In the genomic region with DNA sequence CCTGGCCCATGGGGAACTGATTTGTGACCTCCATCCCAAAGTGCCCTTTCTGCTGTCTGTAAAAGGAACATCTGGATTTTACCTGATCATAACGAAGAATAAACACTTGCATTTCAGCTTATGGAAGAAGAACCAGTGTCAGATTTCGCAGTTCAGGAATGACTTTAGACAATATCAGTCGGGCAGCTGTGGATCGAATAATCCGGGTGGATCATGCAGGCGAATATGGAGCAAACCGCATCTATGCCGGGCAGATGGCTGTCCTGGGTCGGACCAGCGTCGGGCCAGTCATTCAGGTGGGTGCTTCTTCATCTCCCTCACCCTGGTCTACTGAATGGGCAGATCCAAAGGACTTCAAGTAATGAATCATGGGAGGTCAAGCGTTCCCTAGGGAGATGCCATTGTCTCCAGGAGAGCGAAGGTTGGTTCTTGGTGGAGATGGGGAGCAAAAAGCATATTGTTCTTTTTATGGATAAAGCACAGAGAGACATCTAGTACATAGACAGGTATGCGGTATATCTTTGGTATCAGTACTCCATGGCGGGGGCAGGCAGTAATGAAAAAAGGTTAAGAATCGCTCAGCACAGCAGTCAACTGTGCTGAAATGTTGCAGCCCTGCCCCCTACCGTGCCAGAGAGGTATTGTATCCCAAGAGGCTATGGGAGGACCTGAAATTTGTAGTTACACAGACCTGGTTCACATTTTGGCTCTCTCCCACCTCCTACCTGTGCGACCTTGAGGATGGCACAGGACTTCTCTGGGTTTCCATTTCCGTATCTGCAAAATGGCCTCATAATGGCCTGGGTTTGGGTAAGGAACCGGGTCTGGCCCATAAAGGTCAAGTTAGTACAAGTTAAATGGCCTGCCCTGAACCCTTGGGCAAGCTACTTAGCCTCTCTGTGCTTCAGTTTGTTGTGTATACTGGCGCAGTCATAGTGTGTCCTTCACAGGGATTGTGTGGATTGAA, we compare ENCODE assay signal across 8 cellular contexts. TPM values are rescaled to one million over a fixed set of nuclear protein-coding genes. Genes with fewer than 3 reads are reported as not detected.
DNase-seq lines count a peak whose midpoint lies in the region; ATAC-seq, FAIRE-seq and TF ChIP-seq lines count a peak whose summit lies in the region.

No MANE protein-coding gene starts in this region.

- H3K36me3 ChIP-seq in trophoblast cell (ENCODE audit: control insufficient read depth in 1 of 2, insufficient read depth in 2 of 2, low read length in 2 of 2): peaks cover 0 to 10% of the 10 kb centered on the region in 2 experiments

- H3K79me1 ChIP-seq in trophoblast cell (ENCODE audit: low read length): peaks cover 4% of the 10 kb centered on the region

- peak; percentile 90 for TF ChIP-seq CTCF in A549 (IDR thresholded peaks at IDR 0.05)
- TF ChIP-seq CTCF in GM12872 (IDR thresholded peaks at IDR 0.05; ENCODE audit: insufficient read depth, low read depth, low read length): peak; percentile 86
- TF ChIP-seq CTCF in foreskin fibroblast (IDR thresholded peaks at IDR 0.05; ENCODE audit: low read depth, low read length): peak; percentile 82

- H3K9me3 ChIP-seq in A549 (no peaks in the 10 kb centered on the region), trophoblast cell (ENCODE audit: insufficient read depth, low read depth, low read length) (no peaks in the 10 kb centered on the region)

- H3K4me3 ChIP-seq in A549: no peak overlapping the region
- no peak overlapping the region for H3K4me3 ChIP-seq in foreskin fibroblast (ENCODE audit: low read depth in 1 of 2, low read length in 2 of 2)
- no peak overlapping the region for H3K4me3 ChIP-seq in trophoblast cell (ENCODE audit: low read depth, low read length)

- no peak overlapping the region for H2BK12ac ChIP-seq in trophoblast cell (ENCODE audit: low read length)

- H4K12ac ChIP-seq in trophoblast cell (ENCODE audit: low read depth, low read length): no peak overlapping the region

- H3K27ac ChIP-seq in A549 (0 out of 6 replicates have a peak overlapping the region, but pooled peaks of 1 of the 2 experiments have one; percentile 36), trophoblast cell (ENCODE audit: low read depth, low read length) (no peak overlapping the region)

- ATAC-seq in A549 (peak; percentile 49 to 68; a peak in 4 of 6 replicates), GM19463 (IDR thresholded peaks at IDR 0.05; ENCODE audit: unreplicated experiment) (no peak), HG02588 (IDR thresholded peaks at IDR 0.05; ENCODE audit: unreplicated experiment) (no peak)

- no peak overlapping the region for H3K4me3 Mint-ChIP-seq in activated T-helper 1 cell treated with anti-CD3 and anti-CD28 coated beads, Interleukin-12 subunit alpha, Interleukin-12 subunit beta, Interleukin-2, Interleukin-4 antibody, amounts not matched to agents 30 ng/mL and 10 ng/mL and 1 ng/mL, durations not matched to agents 14 hours and 24 hours and 36 hours

- POLR2A ChIA-PET in A549 (lab: Yijun Ruan, JAX): interaction anchor here (1.7 kb wide), 1 partner anchor 88 kb away, joined by 8 read pairs; a partner anchor contains a TSS

- H2AK5ac ChIP-seq in trophoblast cell (ENCODE audit: low read length): no peak overlapping the region

- no peak overlapping the region for H2AFZ ChIP-seq in trophoblast cell (ENCODE audit: insufficient read depth, low read length, poor library complexity)

- DNase-seq in A549 (ENCODE audit: low read depth in 1 of 2, low spot score in 1 of 2) (peak; percentile 41 to 77), NOMO-1 treated with dmso at 0.1 percent for 144 hours (lab: John Stamatoyannopoulos, UW; ENCODE audit: unreplicated experiment) (peak; percentile 15), foreskin fibroblast (peak; percentile 41 to 80), trophoblast cell (peak; percentile 65 to 85)
- peak; percentile 39 for DNase-seq in activated T-helper 1 cell treated with anti-CD3 and anti-CD28 coated beads, Interleukin-12 subunit alpha, Interleukin-12 subunit beta, Interleukin-2, Interleukin-4 antibody, amounts not matched to agents 30 ng/mL and 10 ng/mL and 1 ng/mL, durations not matched to agents 14 hours and 24 hours and 36 hours (ENCODE audit: low spot score)

- H3K4me1 ChIP-seq in A549 (peaks cover 7% of the 10 kb centered on the region; the same call in 2 of the 3 replicates), trophoblast cell (ENCODE audit: control insufficient read depth in 1 of 2, insufficient read depth in 2 of 2, low read length in 2 of 2) (peaks cover 0 to 2% of the 10 kb centered on the region in 2 experiments)

- no peak overlapping the region for H3K23ac ChIP-seq in trophoblast cell (ENCODE audit: low read length)

- TF ChIP-seq EP300 in A549 (IDR thresholded peaks at IDR 0.05): no peak

- no peak overlapping the region for H4K91ac ChIP-seq in trophoblast cell (ENCODE audit: low read depth, low read length)

- H3K36me3 Mint-ChIP-seq in activated T-helper 1 cell treated with anti-CD3 and anti-CD28 coated beads, Interleukin-12 subunit alpha, Interleukin-12 subunit beta, Interleukin-2, Interleukin-4 antibody, amounts not matched to agents 30 ng/mL and 10 ng/mL and 1 ng/mL, durations not matched to agents 14 hours and 24 hours and 36 hours (ENCODE audit: low read depth): peaks cover 16% of the 10 kb centered on the region

- TF ChIP-seq RAD21 in A549 (conservative IDR thresholded peaks at IDR 0.05 in 1 of 2, IDR thresholded peaks at IDR 0.05 in 1 of 2): peak; percentile 88 to 96

- CTCF ChIA-PET in A549 (lab: Yijun Ruan, JAX): interaction anchor here (0.5 to 7.0 kb wide), 25 partner anchors 10 to 435 kb away, joined by 3 to 130 read pairs (median 3); a partner anchor contains a TSS

- H3K9ac ChIP-seq in trophoblast cell (ENCODE audit: low read length): no peak overlapping the region

- 57% methylated on average over 21 of the region's 21 CpGs for WGBS in A549 (ENCODE audit: missing lambda C conversion rate)
- no CpG with 5 or more reads among the region's 21 CpGs for WGBS in trophoblast cell (ENCODE audit: extremely low coverage, insufficient coverage, insufficient read length)

- H3K79me2 ChIP-seq in trophoblast cell (ENCODE audit: control insufficient read depth, insufficient read depth, low read length, poor library complexity): no peaks in the 10 kb centered on the region

- H3K4ac ChIP-seq in trophoblast cell (ENCODE audit: low read depth, low read length): no peak overlapping the region

- H3K27ac Mint-ChIP-seq in activated T-helper 1 cell treated with anti-CD3 and anti-CD28 coated beads, Interleukin-12 subunit alpha, Interleukin-12 subunit beta, Interleukin-2, Interleukin-4 antibody, amounts not matched to agents 30 ng/mL and 10 ng/mL and 1 ng/mL, durations not matched to agents 14 hours and 24 hours and 36 hours: no peak overlapping the region

- intact Hi-C loops in activated T-helper 1 cell treated with anti-CD3 and anti-CD28 coated beads, Interleukin-12 subunit alpha, Interleukin-12 subunit beta, Interleukin-2, Interleukin-4 antibody, amounts not matched to agents 30 ng/mL and 10 ng/mL and 1 ng/mL, durations not matched to agents 14 hours and 24 hours and 36 hours (cut with micrococcal nuclease): no loop called here

- peaks cover 1% of the 10 kb centered on the region for H3K27me3 Mint-ChIP-seq in activated T-helper 1 cell treated with anti-CD3 and anti-CD28 coated beads, Interleukin-12 subunit alpha, Interleukin-12 subunit beta, Interleukin-2, Interleukin-4 antibody, amounts not matched to agents 30 ng/mL and 10 ng/mL and 1 ng/mL, durations not matched to agents 14 hours and 24 hours and 36 hours (ENCODE audit: insufficient read depth)

- no peak overlapping the region for H2BK120ac ChIP-seq in trophoblast cell (ENCODE audit: insufficient read depth, low read length, poor library complexity)

- no peaks in the 10 kb centered on the region for H3K27me3 ChIP-seq in trophoblast cell (ENCODE audit: insufficient read depth, low read length)

- H3K9me3 Mint-ChIP-seq in activated T-helper 1 cell treated with anti-CD3 and anti-CD28 coated beads, Interleukin-12 subunit alpha, Interleukin-12 subunit beta, Interleukin-2, Interleukin-4 antibody, amounts not matched to agents 30 ng/mL and 10 ng/mL and 1 ng/mL, durations not matched to agents 14 hours and 24 hours and 36 hours: no peaks in the 10 kb centered on the region

- no peak overlapping the region for H4K8ac ChIP-seq in trophoblast cell (ENCODE audit: low read depth, low read length)

- no peak overlapping the region for H3K14ac ChIP-seq in trophoblast cell (ENCODE audit: low read length)

- H3K4me2 ChIP-seq in A549: no peak overlapping the region
- H3K4me2 ChIP-seq in trophoblast cell (ENCODE audit: low read length): no peak overlapping the region

- peaks cover 14% of the 10 kb centered on the region for H3K4me1 Mint-ChIP-seq in activated T-helper 1 cell treated with anti-CD3 and anti-CD28 coated beads, Interleukin-12 subunit alpha, Interleukin-12 subunit beta, Interleukin-2, Interleukin-4 antibody, amounts not matched to agents 30 ng/mL and 10 ng/mL and 1 ng/mL, durations not matched to agents 14 hours and 24 hours and 36 hours (ENCODE audit: low read depth)

- no peak for FAIRE-seq in A549 (lab: Jason Lieb, UNC)

- no peak overlapping the region for H3K18ac ChIP-seq in trophoblast cell (ENCODE audit: low read length)

- H2BK5ac ChIP-seq in trophoblast cell (ENCODE audit: low read depth, low read length, poor library complexity): no peak overlapping the region

- TF ChIP-seq POLR2A in A549 (IDR thresholded peaks at IDR 0.05; ENCODE audit: low read length): no peak

TF ChIP-seq in A549, 52 proteins besides CTCF, POLR2A, EP300 and RAD21:
- TF ChIP-seq EHMT2 (IDR thresholded peaks at IDR 0.05; ENCODE audit: low read depth) (no peak), SMC3 (IDR thresholded peaks at IDR 0.05) (peak; percentile 89)

RNA-seq across cellular contexts. Expression of a gene that starts 4.7 kb away (rescaled TPM):
- 17.9 and 23.8 TPM in 2 replicates for polyA plus RNA-seq in A549 (2011; rRNA removed)
- 19.4 and 23.1 TPM in 2 replicates for polyA plus RNA-seq in A549 (2012; cell fraction: cytosol; rRNA removed)
- polyA plus RNA-seq in A549 (2012; cell fraction: nucleus; rRNA removed): 10.5 and 14.7 TPM in 2 replicates
- polyA plus RNA-seq in A549 (2017; fragmentation: RNase III; extraction: RNeasy Plus Mini Kit Qiagen cat#74134 plus additional on column Dnase treatment): 15.9 to 18.5 TPM (median 16.3 TPM) in 3 replicates
- 16.9 and 20.4 TPM in 2 replicates for polyA minus RNA-seq in A549 (2011; rRNA and poly(A)+ RNA removed)
- total RNA-seq in activated T-helper 1 cell treated with anti-CD3 and anti-CD28 coated beads, Interleukin-12 subunit alpha, Interleukin-12 subunit beta, Interleukin-2, Interleukin-4 antibody, amounts not matched to agents 30 ng/mL and 10 ng/mL and 1 ng/mL, durations not matched to agents 14 hours and 24 hours and 36 hours: 17.3 and 19.6 TPM in 2 replicates
- polyA plus RNA-seq in trophoblast cell (2013): 7.0 and 7.3 TPM in 2 replicates

RNA-seq across cellular contexts. Expression of a gene that starts 41.7 kb away (rescaled TPM):
- polyA plus RNA-seq in A549 (2011; rRNA removed) (17.5 and 18.3 TPM in 2 replicates), A549 (2017; fragmentation: RNase III; extraction: RNeasy Plus Mini Kit Qiagen cat#74134 plus additional on column Dnase treatment) (14.7 to 16.3 TPM (median 15.5 TPM) in 3 replicates)
- polyA plus RNA-seq in A549 (2012; cell fraction: cytosol; rRNA removed): 7.2 and 13.0 TPM in 2 replicates
- polyA plus RNA-seq in A549 (2012; cell fraction: nucleus; rRNA removed): 13.5 and 18.8 TPM in 2 replicates
- 16.8 and 17.3 TPM in 2 replicates for polyA minus RNA-seq in A549 (2011; rRNA and poly(A)+ RNA removed)
- 46.7 and 49.6 TPM in 2 replicates for total RNA-seq in activated T-helper 1 cell treated with anti-CD3 and anti-CD28 coated beads, Interleukin-12 subunit alpha, Interleukin-12 subunit beta, Interleukin-2, Interleukin-4 antibody, amounts not matched to agents 30 ng/mL and 10 ng/mL and 1 ng/mL, durations not matched to agents 14 hours and 24 hours and 36 hours
- 12.7 and 13.3 TPM in 2 replicates for polyA plus RNA-seq in trophoblast cell (2013)

Comparison
In these comparisons a context has a peak if more than half of its experiments do, and no peak if none do; other contexts are left out.
1. ATAC-seq: peak in A549 (2 of 2); none in GM19463 (single experiment) and HG02588 (single experiment).
2. DNase-seq: peak in every context shown above with its lines; median percentile 75 in trophoblast cell; 60 in foreskin fibroblast; 59 in A549; 39 in activated T-helper 1 cell treated with anti-CD3 and anti-CD28 coated beads, Interleukin-12 subunit alpha, Interleukin-12 subunit beta, Interleukin-2, Interleukin-4 antibody, amounts not matched to agents 30 ng/mL and 10 ng/mL and 1 ng/mL, durations not matched to agents 14 hours and 24 hours and 36 hours; 15 in NOMO-1 treated with dmso at 0.1 percent for 144 hours.
3. Peak in every context shown above with its lines, with median percentiles within 50 percentile points of each other: CTCF ChIP-seq.